ENCODE assay signal across 14 cellular contexts in genomic region chr11:59510917-59511589, GRCh38. TPM values are rescaled to one million over a fixed set of nuclear protein-coding genes. Genes with fewer than 3 reads are reported as not detected.
DNase-seq lines count a peak whose midpoint lies in the region; ATAC-seq and TF ChIP-seq lines count a peak whose summit lies in the region.
"Had no signal": no experiment of that assay in that cellular context is flagged by ENCODE, and none has a peak within 500 bp of the region (broad histone marks: within the 10 kb centered on the region; RNA-seq: fewer than 3 reads in every experiment).

OR4D9 (plus strand) TSS chr11:59511539; CDS start chr11:59514913, 3,374 bp downstream.

- TF ChIP-seq CTCF in HCT116 (IDR thresholded peaks at IDR 0.05 in 2 of 3, conservative IDR thresholded peaks at IDR 0.05 in 1 of 3; ENCODE audit: borderline replicate concordance in 1 of 3, insufficient read depth in 1 of 3, low read depth in 2 of 3, low read length in 2 of 3), result no peak
- no peak for TF ChIP-seq CTCF in right lobe of liver (IDR thresholded peaks at IDR 0.05)

- peak within 1 kb of the TSS in 6 of 8 donors; percentile 10 to 42 (median 33) for H3K4me3 Mint-ChIP-seq in CD4-positive, alpha-beta memory T cell

- POLR2A ChIA-PET in CD4-positive, alpha-beta memory T cell (lab: Charles Lee; ENCODE audit: partially characterized antibody), result interaction anchor here (0.9 kb wide), 1 partner anchor 26 kb away, joined by 3 read pairs; no protein-coding TSS in a partner anchor
- POLR2A ChIA-PET in HCT116 (lab: Charles Lee), result no interaction called here

- ATAC-seq in HCT116, result no peak
- ATAC-seq in right lobe of liver, result peak; percentile 64 to 92 (median 88)

- H3K9ac ChIP-seq in HCT116 (ENCODE audit: low read length), result no peak within 1 kb of the TSS

- no peak within 1 kb of the TSS for H3K4me2 ChIP-seq in HCT116 (ENCODE audit: low read length)
- H3K4me2 ChIP-seq: PC-9 had no signal

- CTCF ChIA-PET in CD4-positive, alpha-beta memory T cell (lab: Charles Lee; ENCODE audit: partially characterized antibody), result no interaction called here
- CTCF ChIA-PET in HCT116 (lab: Charles Lee), result no interaction called here

- H3K9me3 Mint-ChIP-seq in CD4-positive, alpha-beta memory T cell, result no peaks in the 10 kb centered on the region

- RAD21 ChIA-PET in HCT116 (lab: Charles Lee; ENCODE audit: low non-redundant PET in 1 of 2, low total read pairs in 2 of 2, uncharacterized antibody in 2 of 2, unreplicated experiment in 2 of 2), result no interaction called here

- H2AFZ ChIP-seq in HCT116 (ENCODE audit: low read depth, low read length, poor library complexity, severe bottlenecking), result peak within 1 kb of the TSS; percentile 9
- H2AFZ ChIP-seq: PC-9 had no signal

- peaks cover 10 to 26% (median 20%) of the 10 kb centered on the region in 4 donors for H3K4me1 Mint-ChIP-seq in CD4-positive, alpha-beta memory T cell

- H3K4me1 ChIP-seq in CD4-positive, alpha-beta memory T cell (ENCODE audit: insufficient read depth, low read length), result peaks cover 19% of the 10 kb centered on the region
- H3K4me1 ChIP-seq in HCT116 (ENCODE audit: control insufficient read depth in 1 of 2, insufficient read depth in 2 of 2, low read length in 2 of 2), result no peaks in the 10 kb centered on the region
- H3K4me1 ChIP-seq in right lobe of liver, result no peaks in the 10 kb centered on the region
- H3K4me1 ChIP-seq: colonic mucosa had no signal

- no peak within 1 kb of the TSS for H3K4me3 ChIP-seq in CD4-positive, alpha-beta memory T cell (ENCODE audit: low read length in 2 of 2)
- H3K4me3 ChIP-seq in HCT116 (replicated peaks in 1 of 2; ENCODE audit: low read depth in 1 of 2, low read length in 2 of 2), result no peak within 1 kb of the TSS
- no peak within 1 kb of the TSS for H3K4me3 ChIP-seq in right lobe of liver
- H3K4me3 ChIP-seq: colonic mucosa, PC-9 had no signal

- H3K27me3 Mint-ChIP-seq in CD4-positive, alpha-beta memory T cell, result peaks cover 0 to 6% of the 10 kb centered on the region in 2 donors

- no peaks in the 10 kb centered on the region for H3K9me3 ChIP-seq in CD4-positive, alpha-beta memory T cell (ENCODE audit: control insufficient read depth in 1 of 2, low read length in 2 of 2)
- H3K9me3 ChIP-seq in HCT116 (ENCODE audit: control insufficient read depth in 1 of 2, insufficient read depth in 1 of 2, low read depth in 1 of 2, low read length in 2 of 2), result no peaks in the 10 kb centered on the region
- H3K9me3 ChIP-seq in right lobe of liver, result no peaks in the 10 kb centered on the region
- H3K9me3 ChIP-seq: colonic mucosa had no signal

- DNase-seq in CD4-positive, alpha-beta memory T cell, result peak in 1 of 5 donors; percentile 6
- DNase-seq in HCT116 (ENCODE audit: low read depth, low spot score) (no peak), UCSD-AML1 (lab: John Stamatoyannopoulos, UW; ENCODE audit: unreplicated experiment) (peak; percentile 16), right lobe of liver (no peak), COR-L47 (lab: John Stamatoyannopoulos, UW) (no peak), D341Med (ENCODE audit: low spot score) (no peak), kidney glomerular epithelial cell (lab: John Stamatoyannopoulos, UW) (no peak)
- DNase-seq: activated gamma-delta T cell, colonic mucosa, DMS 273 treated with DMSO at 0.1 percent for 48 hours, NCI-H2171, PC-9 had no signal

- H3K36me3 Mint-ChIP-seq in CD4-positive, alpha-beta memory T cell, result no peaks in the 10 kb centered on the region

- BruUV-seq in HCT116 (replicated peaks; lab: Mats Ljungman, UMichigan), result no TSS peak

- H3K27ac ChIP-seq in CD4-positive, alpha-beta memory T cell (ENCODE audit: low read depth, low read length), result no peak within 1 kb of the TSS
- H3K27ac ChIP-seq in HCT116 (ENCODE audit: low read depth, low read length) (no peak within 1 kb of the TSS), right lobe of liver (peak within 1 kb of the TSS in 2 of 3 donors; percentile 21 to 24)
- H3K27ac ChIP-seq: colonic mucosa, PC-9 had no signal

- H4K20me1 ChIP-seq in HCT116 (ENCODE audit: insufficient read depth), result no peaks in the 10 kb centered on the region

- TF ChIP-seq POLR2A in HCT116 (IDR thresholded peaks at IDR 0.05; ENCODE audit: borderline replicate concordance, extremely low read depth, insufficient read depth, insufficient read length) (no peak), right lobe of liver (IDR thresholded peaks at IDR 0.05) (no peak)

- TF ChIP-seq RAD21 in HCT116 (IDR thresholded peaks at IDR 0.05; ENCODE audit: low read depth), result no peak

- 31% methylated on average over 3 of the region's 3 CpGs for WGBS in right lobe of liver (ENCODE audit: insufficient coverage, low coverage, low lambda C conversion rate, missing lambda C conversion rate)

- H3K36me3 ChIP-seq in CD4-positive, alpha-beta memory T cell (ENCODE audit: insufficient read depth, low read length), result no peaks in the 10 kb centered on the region
- H3K36me3 ChIP-seq in HCT116 (ENCODE audit: control insufficient read depth in 1 of 2, insufficient read depth in 2 of 2, low read length in 2 of 2) (no peaks in the 10 kb centered on the region), right lobe of liver (no peaks in the 10 kb centered on the region)
- H3K36me3 ChIP-seq: colonic mucosa had no signal

- peak within 1 kb of the TSS in 1 of 7 donors; percentile 23 for H3K27ac Mint-ChIP-seq in CD4-positive, alpha-beta memory T cell

- H3K79me2 ChIP-seq in HCT116 (ENCODE audit: insufficient read depth, low read length), result no peaks in the 10 kb centered on the region

- H3K27me3 ChIP-seq in CD4-positive, alpha-beta memory T cell (ENCODE audit: insufficient read depth, low read length), result no peaks in the 10 kb centered on the region
- H3K27me3 ChIP-seq in HCT116 (ENCODE audit: insufficient read depth, low read length), result no peaks in the 10 kb centered on the region
- H3K27me3 ChIP-seq in right lobe of liver, result no peaks in the 10 kb centered on the region
- H3K27me3 ChIP-seq: colonic mucosa had no signal

- intact Hi-C loops in CD4-positive, alpha-beta memory T cell (cut with micrococcal nuclease), result no loop called here
- intact Hi-C loops in HCT116 (cut with micrococcal nuclease), result no loop called here
- intact Hi-C loops in right lobe of liver (cut with DNase I), result no loop called here

- H3K9me2 ChIP-seq in HCT116 (ENCODE audit: insufficient read depth), result no peaks in the 10 kb centered on the region

TF ChIP-seq in HCT116, 20 proteins besides CTCF, POLR2A, EP300 and RAD21:
- TF ChIP-seq CEBPB (IDR thresholded peaks at IDR 0.05; ENCODE audit: low read depth) (no peak), REST (IDR thresholded peaks at IDR 0.05; ENCODE audit: low read depth) (no peak), TCF7L2 (IDR thresholded peaks at IDR 0.05; ENCODE audit: borderline replicate concordance, extremely low read depth, insufficient read depth, insufficient read length) (no peak), SP1 (IDR thresholded peaks at IDR 0.05; ENCODE audit: low read depth) (no peak), ZFX (IDR thresholded peaks at IDR 0.05) (no peak), FOSL1 (IDR thresholded peaks at IDR 0.05; ENCODE audit: low read depth) (no peak), CBX3 (IDR thresholded peaks at IDR 0.05; ENCODE audit: low read depth) (no peak), EZH2 (IDR thresholded peaks at IDR 0.05) (no peak)
- TF ChIP-seq, protein P1, sequence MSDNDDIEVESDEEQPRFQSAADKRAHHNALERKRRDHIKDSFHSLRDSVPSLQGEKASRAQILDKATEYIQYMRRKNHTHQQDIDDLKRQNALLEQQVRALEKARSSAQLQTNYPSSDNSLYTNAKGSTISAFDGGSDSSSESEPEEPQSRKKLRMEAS (IDR thresholded peaks at IDR 0.05), result no peak
- TF ChIP-seq, protein P2, sequence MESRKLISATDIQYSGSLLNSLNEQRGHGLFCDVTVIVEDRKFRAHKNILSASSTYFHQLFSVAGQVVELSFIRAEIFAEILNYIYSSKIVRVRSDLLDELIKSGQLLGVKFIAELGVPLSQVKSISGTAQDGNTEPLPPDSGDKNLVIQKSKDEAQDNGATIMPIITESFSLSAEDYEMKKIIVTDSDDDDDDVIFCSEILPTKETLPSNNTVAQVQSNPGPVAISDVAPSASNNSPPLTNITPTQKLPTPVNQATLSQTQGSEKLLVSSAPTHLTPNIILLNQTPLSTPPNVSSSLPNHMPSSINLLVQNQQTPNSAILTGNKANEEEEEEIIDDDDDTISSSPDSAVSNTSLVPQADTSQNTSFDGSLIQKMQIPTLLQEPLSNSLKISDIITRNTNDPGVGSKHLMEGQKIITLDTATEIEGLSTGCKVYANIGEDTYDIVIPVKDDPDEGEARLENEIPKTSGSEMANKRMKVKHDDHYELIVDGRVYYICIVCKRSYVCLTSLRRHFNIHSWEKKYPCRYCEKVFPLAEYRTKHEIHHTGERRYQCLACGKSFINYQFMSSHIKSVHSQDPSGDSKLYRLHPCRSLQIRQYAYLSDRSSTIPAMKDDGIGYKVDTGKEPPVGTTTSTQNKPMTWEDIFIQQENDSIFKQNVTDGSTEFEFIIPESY (IDR thresholded peaks at IDR 0.05; ENCODE audit: extremely low read depth, insufficient replicate concordance, low read length), result no peak

RNA-seq across cellular contexts. Expression of gene OR4D9, which starts in this region (rescaled TPM):
- not detected for total RNA-seq in CD4-positive, alpha-beta memory T cell
- polyA plus RNA-seq in CD4-positive, alpha-beta memory T cell, result not detected
- not detected for total RNA-seq in HCT116 (2021; ENCODE audit: unreplicated experiment)
- not detected in 2 replicates for polyA plus RNA-seq in HCT116 (2012)
- total RNA-seq in right lobe of liver, result not detected
- total RNA-seq: colonic mucosa, glomerular endothelial cell, PC-9, urinary bladder had no signal
- polyA plus RNA-seq: urinary bladder had no signal

Comparison
In these comparisons a context has a peak if more than half of its experiments do, and no peak if none do; other contexts are left out.
1. Peak in ATAC-seq and H3K27ac ChIP-seq in right lobe of liver; RNA of the gene not detected or under 1 TPM.